ENCODE assay signal across 22 cellular contexts in genomic region chr10:126255313-126255712, GRCh38.
"Had no signal": no experiment of that assay in that cellular context is flagged by ENCODE, and none has a peak within 500 bp of the region (broad histone marks: within the 10 kb centered on the region; RNA-seq: fewer than 3 reads in every experiment).

No MANE protein-coding gene starts in this region.

- H3K4me1 Mint-ChIP-seq: IgD-negative memory B cell had no signal

- DNase-seq: KBM-7, MG63, NCI-H1092, NCI-H1105 treated with DMSO at 0.1 percent for 48 hours, NCI-H1694 treated with DMSO at 0.1 percent for 48 hours, NCI-H1930, NCI-H2081, NCI-H2107, NCI-H226, NCI-H446, NCI-H510A, NCI-H524 treated with DMSO at 0.1 percent for 48 hours, NCI-H774, Right ventricle myocardium superior, RPMI8226, SIG-M5 had no signal

- H3K4me3 Mint-ChIP-seq: IgD-negative memory B cell had no signal

- H3K36me3 ChIP-seq: SJSA1 had no signal

- H3K27ac ChIP-seq: HL-60, SJSA1, SK-N-MC had no signal

- FAIRE-seq: HTR-8/SVneo, RCC 7860 had no signal

- H3K9me3 ChIP-seq: MG63 had no signal

- H3K27ac Mint-ChIP-seq: IgD-negative memory B cell had no signal

- H3K36me3 Mint-ChIP-seq: IgD-negative memory B cell had no signal

- H3K27me3 Mint-ChIP-seq: IgD-negative memory B cell had no signal

- H3K27me3 ChIP-seq: MG63 had no signal

- H3K4me3 ChIP-seq: MG63, SJSA1, SK-N-MC had no signal
